In the genomic region with DNA sequence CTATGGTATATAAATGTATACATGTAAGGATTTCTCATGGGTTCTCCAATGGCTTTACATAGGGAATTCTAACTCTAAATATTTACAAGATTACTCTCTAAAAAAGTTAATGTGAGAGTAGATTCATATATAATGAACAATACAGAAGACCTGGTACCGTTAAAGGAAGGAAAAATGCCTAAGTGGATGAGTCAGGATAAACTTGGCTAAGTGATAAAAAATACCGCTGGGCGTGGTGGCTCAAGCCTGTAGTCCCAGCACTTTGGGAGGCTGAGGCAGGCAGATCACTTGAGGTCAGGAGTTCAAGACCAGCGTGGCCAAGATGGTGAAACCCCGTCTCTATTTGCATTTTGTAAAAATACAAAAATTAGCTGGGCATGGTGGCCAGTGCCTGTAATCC, we compare ENCODE assay signal across 7 cellular contexts.
DNase-seq lines count a peak whose midpoint lies in the region; FAIRE-seq and TF ChIP-seq lines count a peak whose summit lies in the region.
"Not testable (repeated sequence)": the region's sequence is repeated elsewhere in the genome, so short reads cannot be mapped to it uniquely, and the experiment has no call there.

No MANE protein-coding gene starts in this region.

- H3K36me3 ChIP-seq in astrocyte (ENCODE audit: insufficient read depth, low read length) = not testable (repeated sequence)

- FAIRE-seq in astrocyte (lab: Jason Lieb, UNC) = not testable (repeated sequence)

- H3K27ac ChIP-seq in astrocyte (ENCODE audit: low read depth, low read length) = peak overlapping the region; percentile 96

- peak overlapping the region; percentile 79 for H3K4me2 ChIP-seq in astrocyte (ENCODE audit: low read length)

- H3K79me2 ChIP-seq in astrocyte (ENCODE audit: insufficient read depth, low read length) = not testable (repeated sequence)

- H3K27me3 ChIP-seq in astrocyte (ENCODE audit: insufficient read depth, low read length) = not testable (repeated sequence)

- not testable (repeated sequence) for H3K36me3 Mint-ChIP-seq in astrocyte (ENCODE audit: low read depth, unreplicated experiment)

- H3K4me1 ChIP-seq in astrocyte (ENCODE audit: insufficient read depth, low read length) = peaks cover 19% of the 10 kb centered on the region

- in situ Hi-C loops in Caki2 (cut with HindIII; ENCODE audit: low pct_unique_long_range_greater_than_20kb, low sequenced_read_pairs) = not testable (repeated sequence)

- H3K9me3 ChIP-seq in astrocyte (ENCODE audit: insufficient read depth, low read depth, low read length) = not testable (repeated sequence)

- not testable (repeated sequence) for H2AFZ ChIP-seq in astrocyte (ENCODE audit: low read depth, low read length)

- peaks cover 13% of the 10 kb centered on the region for H3K4me1 Mint-ChIP-seq in astrocyte (ENCODE audit: low read depth, unreplicated experiment)

- H3K4me3 Mint-ChIP-seq in astrocyte (ENCODE audit: unreplicated experiment) = not testable (repeated sequence)

- not testable (repeated sequence) for H4K20me1 ChIP-seq in astrocyte (ENCODE audit: insufficient read depth, low read length)

- not testable (repeated sequence) for H3K9me3 Mint-ChIP-seq in astrocyte (ENCODE audit: unreplicated experiment)

- H3K9ac ChIP-seq in astrocyte (ENCODE audit: low read length) = not testable (repeated sequence)

- not testable (repeated sequence) for H3K27me3 Mint-ChIP-seq in astrocyte (ENCODE audit: low read depth, unreplicated experiment)

- TF ChIP-seq CTCF in astrocyte (IDR thresholded peaks at IDR 0.05; ENCODE audit: insufficient read depth, low read depth, low read length) = not testable (repeated sequence)

- H3K27ac Mint-ChIP-seq in astrocyte (ENCODE audit: unreplicated experiment) = not testable (repeated sequence)

- DNase-seq in Caki2 (ENCODE audit: low read depth) (peak; percentile 23), HS-27A (ENCODE audit: low read depth) (peak; percentile 72), RPMI7951 (ENCODE audit: low read depth) (peak; percentile 35), astrocyte (ENCODE audit: low read depth) (peak; percentile 62), dermis blood vessel endothelial cell (peak; percentile 53), fibroblast of the conjunctiva (ENCODE audit: low read depth) (peak; percentile 30), non-pigmented ciliary epithelial cell (ENCODE audit: low read depth) (peak; percentile 41)

- H3K4me3 ChIP-seq in astrocyte (ENCODE audit: insufficient read depth, low read depth, low read length) = not testable (repeated sequence)
